In genomic region chr15:90560229-90560771, GRCh38 we compare ENCODE assay signal across 10 cellular contexts. TPM values are rescaled to one million over a fixed set of nuclear protein-coding genes. Genes with fewer than 3 reads are reported as not detected.
DNase-seq lines count a peak whose midpoint lies in the region; ATAC-seq, FAIRE-seq and TF ChIP-seq lines count a peak whose summit lies in the region.
"Had no signal": no experiment of that assay in that cellular context is flagged by ENCODE, and none has a peak within 500 bp of the region (broad histone marks: within the 10 kb centered on the region; RNA-seq: fewer than 3 reads in every experiment).

No MANE protein-coding gene starts in this region.

- H3K9me3 Mint-ChIP-seq in mesothelial cell of epicardium, result peaks cover 4% of the 10 kb centered on the region

- H3K36me3 ChIP-seq in colonic mucosa, result no peaks in the 10 kb centered on the region

- peaks cover 50% of the 10 kb centered on the region for H3K4me1 Mint-ChIP-seq in mesothelial cell of epicardium

- peaks cover 31% of the 10 kb centered on the region for H3K4me1 ChIP-seq in colonic mucosa

- DNase-seq in NCI-H82 (lab: John Stamatoyannopoulos, UW) (peak; percentile 52), NCI-H82 treated with DMSO at 0.1 percent for 48 hours (lab: John Stamatoyannopoulos, UW; ENCODE audit: unreplicated experiment) (no peak), colonic mucosa (peak; percentile 40), mesothelial cell of epicardium (ENCODE audit: low spot score in 2 of 2, unreplicated experiment in 2 of 2) (no peak), ureter (ENCODE audit: low spot score) (peak; percentile 68), cerebellar cortex (ENCODE audit: low spot score) (no peak), RCC 7860 (ENCODE audit: low spot score) (no peak)
- DNase-seq: NCI-H1436 had no signal

- H3K27me3 ChIP-seq in colonic mucosa, result no peaks in the 10 kb centered on the region

- intact Hi-C loops in colonic mucosa (cut with DNase I), result no loop called here

- no peaks in the 10 kb centered on the region for H3K9me3 ChIP-seq in colonic mucosa

- H3K4me3 ChIP-seq in colonic mucosa, result no peak overlapping the region

- no peak for ATAC-seq in GM19452 (IDR thresholded peaks at IDR 0.05; ENCODE audit: unreplicated experiment)

- no peak for FAIRE-seq in RCC 7860 (lab: Jason Lieb, UNC)
- FAIRE-seq: A204.1 had no signal

- peak overlapping the region; percentile 95 for H3K27ac Mint-ChIP-seq in mesothelial cell of epicardium

- H3K27ac ChIP-seq in colonic mucosa, result peak overlapping the region; percentile 6

- TF ChIP-seq CTCF in colonic mucosa (IDR thresholded peaks at IDR 0.05) (no peak), mesothelial cell of epicardium (IDR thresholded peaks at IDR 0.05; ENCODE audit: unreplicated experiment) (no peak)

- H3K36me3 Mint-ChIP-seq in mesothelial cell of epicardium, result peaks cover 10% of the 10 kb centered on the region

- no peak overlapping the region for H3K9ac ChIP-seq in colonic mucosa (ENCODE audit: low read depth in 2 of 2, low read length in 2 of 2)

- no peak overlapping the region for H3K4me3 Mint-ChIP-seq in mesothelial cell of epicardium

- no peaks in the 10 kb centered on the region for H3K27me3 Mint-ChIP-seq in mesothelial cell of epicardium (ENCODE audit: low read depth)

RNA-seq across cellular contexts. Expression of gene CRTC3, which starts 30.6 kb away (rescaled TPM):
- 10 to 100 TPM; 16.1 to 24.2 TPM for total RNA-seq in colonic mucosa
- total RNA-seq in mesothelial cell of epicardium, result 52.9 to 57.1 TPM (median 56.6 TPM) in 3 replicates
- 55.7 TPM for total RNA-seq in ureter

Comparison
In these comparisons a context has a peak if more than half of its experiments do, and no peak if none do; other contexts are left out.
1. DNase-seq: peak in NCI-H82 (single experiment), colonic mucosa (single experiment) and ureter (single experiment); none in NCI-H82 treated with DMSO at 0.1 percent for 48 hours (single experiment), mesothelial cell of epicardium (0 of 2), cerebellar cortex (single experiment) and RCC 7860 (single experiment).